8 cellular contexts compared by ENCODE assay signal in genomic region chr12:111812881-111813741, GRCh38. TPM values are rescaled to one million over a fixed set of nuclear protein-coding genes. Genes with fewer than 3 reads are reported as not detected.
DNase-seq lines count a peak whose midpoint lies in the region; ATAC-seq and TF ChIP-seq lines count a peak whose summit lies in the region.

No MANE protein-coding gene starts in this region.

- DNase-seq in CD1c-positive myeloid dendritic cell (ENCODE audit: extremely low spot score) (peak; percentile 85), NCI-H146 (lab: John Stamatoyannopoulos, UW) (peak; percentile 81), SW 1271 (lab: John Stamatoyannopoulos, UW) (peak; percentile 59 to 87), cardiac muscle cell (ENCODE audit: low read depth in 1 of 2, low spot score in 1 of 2) (peak; percentile 91 to 92), posterior vena cava (ENCODE audit: low spot score) (peak; percentile 89), uterus (peak; percentile 82 to 89)
- peak; percentile 30 for DNase-seq in activated naive CD8-positive, alpha-beta T cell treated with anti-CD3 and anti-CD28 coated beads, Interleukin-2, amount 50 U/mL, for 16 hours (ENCODE audit: low read depth, low spot score)

- peaks cover 8% of the 10 kb centered on the region for H3K36me3 ChIP-seq in cardiac muscle cell
- H3K36me3 ChIP-seq in uterus = no peaks in the 10 kb centered on the region

- no peaks in the 10 kb centered on the region for H3K9me3 ChIP-seq in cardiac muscle cell (ENCODE audit: low read depth)
- H3K9me3 ChIP-seq in uterus = no peaks in the 10 kb centered on the region

- H3K27ac ChIP-seq in cardiac muscle cell (peak overlapping the region; percentile 12), uterus (no peak overlapping the region)

- intact Hi-C loops in posterior vena cava (cut with DNase I) (loop anchor here (2.0 to 5.0 kb wide), 2 partner anchors 58 to 61 kb away; no protein-coding TSS in a partner anchor), uterus (cut with DNase I; ENCODE audit: low total_unique reads) (loop anchor here (5.0 kb wide), 1 partner anchor 56 kb away; no protein-coding TSS in a partner anchor)

- TF ChIP-seq CTCF in cardiac muscle cell (IDR thresholded peaks at IDR 0.05; ENCODE audit: low read depth, low read length) (peak; percentile 81), uterus (IDR thresholded peaks at IDR 0.05) (peak; percentile 80 to 91 (median 84))

- no peaks in the 10 kb centered on the region for H3K4me1 ChIP-seq in cardiac muscle cell (ENCODE audit: low read depth)
- H3K4me1 ChIP-seq in uterus = no peaks in the 10 kb centered on the region

- no peak for TF ChIP-seq POLR2A in uterus (IDR thresholded peaks at IDR 0.05)

- no peaks in the 10 kb centered on the region for H3K27me3 ChIP-seq in cardiac muscle cell
- H3K27me3 ChIP-seq in uterus = no peaks in the 10 kb centered on the region

- H3K4me3 ChIP-seq in cardiac muscle cell (no peak overlapping the region), uterus (no peak overlapping the region)

- peak; percentile 81 for ATAC-seq in GM21737 (IDR thresholded peaks at IDR 0.05; ENCODE audit: unreplicated experiment)

RNA-seq across cellular contexts. Expression of gene MAPKAPK5, which starts 28.9 kb away (rescaled TPM):
- total RNA-seq in cardiac muscle cell (81.0 and 92.9 TPM in 2 replicates), posterior vena cava (10 to 100 TPM; 33.0 to 33.9 TPM), uterus (10 to 100 TPM; 20.0 to 53.7 (median 43.1) TPM)
- 64.3 and 81.2 TPM in 2 replicates for polyA plus RNA-seq in cardiac muscle cell

RNA-seq across cellular contexts. Expression of gene ALDH2, which starts 46.4 kb away (rescaled TPM):
- total RNA-seq in cardiac muscle cell (99.2 and 130 TPM in 2 replicates), posterior vena cava (10 to 100 TPM; 79.9 to 96.9 TPM), uterus (100 to 1,000 TPM in 1 of 4 donors, 10 to 100 TPM in 3; 13.1 to 102 (median 73.5) TPM)
- polyA plus RNA-seq in cardiac muscle cell = 164 and 212 TPM in 2 replicates

Comparison
In these comparisons a context has a peak if more than half of its experiments do, and no peak if none do; other contexts are left out.
1. DNase-seq: peak in every context shown above with its lines; median percentile 92 in cardiac muscle cell; 89 in posterior vena cava; 86 in uterus; 85 in CD1c-positive myeloid dendritic cell; 81 in NCI-H146; 73 in SW 1271; 30 in activated naive CD8-positive, alpha-beta T cell treated with anti-CD3 and anti-CD28 coated beads, Interleukin-2, amount 50 U/mL, for 16 hours.